ENCODE assay signal across 8 cellular contexts in genomic region chr12:13941258-13942249, GRCh38. TPM values are rescaled to one million over a fixed set of nuclear protein-coding genes. Genes with fewer than 3 reads are reported as not detected.
A peak's percentile ranks its signal among the peaks of the same experiment; 100 is the strongest.
DNase-seq lines count a peak whose midpoint lies in the region; ATAC-seq, FAIRE-seq and TF ChIP-seq lines count a peak whose summit lies in the region.

No MANE protein-coding gene starts in this region.

- H4K20me1 ChIP-seq in SK-N-SH (ENCODE audit: insufficient read depth): no peaks in the 10 kb centered on the region

- DNase-seq in LHCN-M2 (ENCODE audit: low read depth) (peak; percentile 52), SK-N-SH (peak; percentile 12), heart right ventricle (peak in 1 of 2 donors; percentile 19), mesenteric fat pad (ENCODE audit: low spot score) (no peak), SKM-1 treated with dmso at 0.1 percent for 144 hours (lab: John Stamatoyannopoulos, UW; ENCODE audit: unreplicated experiment) (no peak)
- peak; percentile 5 for DNase-seq in stimulated activated naive CD8-positive, alpha-beta T cell treated with anti-CD3 and anti-CD28 coated beads, Interleukin-15, Interleukin-2, amounts not matched to agents 100 U/mL and 50 U/mL, for 24 hours

- H3K79me2 ChIP-seq in SK-N-SH (ENCODE audit: insufficient read depth): no peaks in the 10 kb centered on the region

- H3K27me3 ChIP-seq in SK-N-SH (ENCODE audit: insufficient read depth) (peaks cover 15% of the 10 kb centered on the region; the same call in 1 of the 2 replicates), heart right ventricle (peaks cover 0 to 4% (median 0%) of the 10 kb centered on the region in 7 donors)

- H3K4me1 ChIP-seq in SK-N-SH (ENCODE audit: control insufficient read depth in 1 of 2, insufficient read depth in 2 of 2, low read depth in 1 of 2, low read length in 1 of 2) (no peaks in the 10 kb centered on the region), heart right ventricle (no peaks in the 10 kb centered on the region)

- POLR2A ChIA-PET in SK-N-SH (lab: Yijun Ruan, JAX): no interaction called here

- TF ChIP-seq RAD21 in SK-N-SH (IDR thresholded peaks at IDR 0.05; ENCODE audit: low read length): peak; percentile 53

- TF ChIP-seq EP300 in SK-N-SH (IDR thresholded peaks at IDR 0.05; ENCODE audit: borderline replicate concordance in 1 of 2, low read depth in 1 of 2, low read length in 1 of 2): no peak

- H3K9me2 ChIP-seq in SK-N-SH: no peaks in the 10 kb centered on the region

- intact Hi-C loops in heart right ventricle (cut with DNase I): loop anchor here in 7 of 10 donors (1.0 to 10.0 kb wide), 5 partner anchors 197 to 204 kb away; no protein-coding TSS in a partner anchor

- no peak overlapping the region for H3K9ac ChIP-seq in SK-N-SH

- CTCF ChIA-PET in SK-N-SH (lab: Yijun Ruan, JAX): interaction anchor here (0.5 to 2.0 kb wide), 9 partner anchors 9 to 78 kb away, joined by 3 to 8 read pairs (median 3); no protein-coding TSS in a partner anchor

- 4% methylated on average over 12 of the region's 12 CpGs for WGBS in SK-N-SH (ENCODE audit: low lambda C conversion rate)
- WGBS in heart right ventricle, 2 donors: 21 to 28% methylated on average over 12 of the region's 12 CpGs

- no peak overlapping the region for H2AFZ ChIP-seq in SK-N-SH (ENCODE audit: low read depth)

- H3K9me3 ChIP-seq in SK-N-SH: no peaks in the 10 kb centered on the region
- H3K9me3 ChIP-seq in heart right ventricle: peaks cover 0 to 25% (median 18%) of the 10 kb centered on the region in 11 donors

- H3K27ac ChIP-seq in SK-N-SH (ENCODE audit: low read depth in 2 of 2, low read length in 1 of 2) (no peak overlapping the region), heart right ventricle (no peak overlapping the region)

- TF ChIP-seq CTCF in SK-N-SH (IDR thresholded peaks at IDR 0.05) (peak; percentile 60), heart right ventricle (IDR thresholded peaks at IDR 0.05) (peak in 7 of 9 donors; percentile 39 to 57 (median 49))

- H3K4me2 ChIP-seq in SK-N-SH: no peak overlapping the region

- H3F3A ChIP-seq in SK-N-SH (replicated peaks; ENCODE audit: insufficient read depth): no peaks in the 10 kb centered on the region

- ATAC-seq in GM21360 (IDR thresholded peaks at IDR 0.05; ENCODE audit: unreplicated experiment): peak; percentile 67
- peak in 4 of 8 donors; percentile 46 to 82 (median 58) for ATAC-seq in heart right ventricle
- ATAC-seq in stimulated activated naive CD8-positive, alpha-beta T cell treated with anti-CD3 and anti-CD28 coated beads, Interleukin-15, Interleukin-2, amounts not matched to agents 100 U/mL and 50 U/mL, for 24 hours: peak; percentile 40

- H3K36me3 ChIP-seq in SK-N-SH (replicated peaks in 1 of 2; ENCODE audit: control insufficient read depth in 1 of 2, insufficient read depth in 2 of 2, low read length in 1 of 2): no peaks in the 10 kb centered on the region
- H3K36me3 ChIP-seq in heart right ventricle: no peaks in the 10 kb centered on the region

- FAIRE-seq in G401.6 (lab: Jason Lieb, UNC): peak; percentile 69

- H3K4me3 ChIP-seq in SK-N-SH (ENCODE audit: low read depth in 2 of 2, low read length in 1 of 2) (no peak overlapping the region), heart right ventricle (no peak overlapping the region)

TF ChIP-seq in SK-N-SH, 30 proteins besides CTCF, POLR2A, EP300 and RAD21:
- TF ChIP-seq FOXM1 (IDR thresholded peaks at IDR 0.05; ENCODE audit: low read depth) (no peak), CHD2 (IDR thresholded peaks at IDR 0.05; ENCODE audit: low read length, partially characterized antibody) (no peak), RFX5 (IDR thresholded peaks at IDR 0.05; ENCODE audit: low read length) (no peak), FOSL2 (IDR thresholded peaks at IDR 0.05; ENCODE audit: borderline replicate concordance, low read depth) (no peak), TEAD4 (IDR thresholded peaks at IDR 0.05; ENCODE audit: borderline replicate concordance, insufficient read depth) (no peak), ELF1 (IDR thresholded peaks at IDR 0.05) (no peak), GATA2 (CRISPR knock-in tag; IDR thresholded peaks at IDR 0.05) (no peak), MAX (IDR thresholded peaks at IDR 0.05; ENCODE audit: low read depth) (no peak), SMC3 (IDR thresholded peaks at IDR 0.05; ENCODE audit: low read depth, low read length) (no peak), FOXJ3 (CRISPR knock-in tag; IDR thresholded peaks at IDR 0.05) (no peak), JUND (IDR thresholded peaks at IDR 0.05) (no peak), YY1 (IDR thresholded peaks at IDR 0.05; ENCODE audit: low read depth) (no peak)
- TF ChIP-seq, protein P1, sequence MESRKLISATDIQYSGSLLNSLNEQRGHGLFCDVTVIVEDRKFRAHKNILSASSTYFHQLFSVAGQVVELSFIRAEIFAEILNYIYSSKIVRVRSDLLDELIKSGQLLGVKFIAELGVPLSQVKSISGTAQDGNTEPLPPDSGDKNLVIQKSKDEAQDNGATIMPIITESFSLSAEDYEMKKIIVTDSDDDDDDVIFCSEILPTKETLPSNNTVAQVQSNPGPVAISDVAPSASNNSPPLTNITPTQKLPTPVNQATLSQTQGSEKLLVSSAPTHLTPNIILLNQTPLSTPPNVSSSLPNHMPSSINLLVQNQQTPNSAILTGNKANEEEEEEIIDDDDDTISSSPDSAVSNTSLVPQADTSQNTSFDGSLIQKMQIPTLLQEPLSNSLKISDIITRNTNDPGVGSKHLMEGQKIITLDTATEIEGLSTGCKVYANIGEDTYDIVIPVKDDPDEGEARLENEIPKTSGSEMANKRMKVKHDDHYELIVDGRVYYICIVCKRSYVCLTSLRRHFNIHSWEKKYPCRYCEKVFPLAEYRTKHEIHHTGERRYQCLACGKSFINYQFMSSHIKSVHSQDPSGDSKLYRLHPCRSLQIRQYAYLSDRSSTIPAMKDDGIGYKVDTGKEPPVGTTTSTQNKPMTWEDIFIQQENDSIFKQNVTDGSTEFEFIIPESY (IDR thresholded peaks at IDR 0.05; ENCODE audit: borderline replicate concordance, low read depth): no peak
- TF ChIP-seq, protein P2, sequence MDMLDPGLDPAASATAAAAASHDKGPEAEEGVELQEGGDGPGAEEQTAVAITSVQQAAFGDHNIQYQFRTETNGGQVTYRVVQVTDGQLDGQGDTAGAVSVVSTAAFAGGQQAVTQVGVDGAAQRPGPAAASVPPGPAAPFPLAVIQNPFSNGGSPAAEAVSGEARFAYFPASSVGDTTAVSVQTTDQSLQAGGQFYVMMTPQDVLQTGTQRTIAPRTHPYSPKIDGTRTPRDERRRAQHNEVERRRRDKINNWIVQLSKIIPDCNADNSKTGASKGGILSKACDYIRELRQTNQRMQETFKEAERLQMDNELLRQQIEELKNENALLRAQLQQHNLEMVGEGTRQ (IDR thresholded peaks at IDR 0.05; ENCODE audit: borderline replicate concordance, low read depth, low read length): no peak
TF ChIP-seq in SK-N-SH: peak in this region for 0.

RNA-seq across cellular contexts. Expression of gene GRIN2B, which starts 39.8 kb away (rescaled TPM):
- total RNA-seq in LHCN-M2 (2014; rRNA removed) (not detected in 2 replicates), heart right ventricle (under 1 TPM in 2 of 10 donors, not detected in 8; 0.06 to 0.07 TPM), mesenteric fat pad (0.64 TPM)
- polyA plus RNA-seq in LHCN-M2 (2012): not detected
- polyA plus RNA-seq in SK-N-SH (2012; rRNA removed) (not detected in 2 replicates), heart right ventricle (under 1 TPM in 1 of 2 donors, not detected in 1; 0.01 TPM)
- polyA plus RNA-seq in SK-N-SH (2012; cell fraction: cytosol; rRNA removed): not detected in 2 replicates
- polyA plus RNA-seq in SK-N-SH (2012; cell fraction: nucleus; rRNA removed): not detected in 2 replicates

Comparison
In these comparisons a context has a peak if more than half of its experiments do, and no peak if none do; other contexts are left out.
1. DNase-seq: peak in LHCN-M2 (single experiment), SK-N-SH (single experiment) and stimulated activated naive CD8-positive, alpha-beta T cell treated with anti-CD3 and anti-CD28 coated beads, Interleukin-15, Interleukin-2, amounts not matched to agents 100 U/mL and 50 U/mL, for 24 hours (single experiment); none in mesenteric fat pad (single experiment) and SKM-1 treated with dmso at 0.1 percent for 144 hours (single experiment).